In genomic region chr17:43443381-43443780, GRCh38 we compare ENCODE assay signal across 1 cellular context.
TF ChIP-seq lines count a peak whose summit lies in the region.

No MANE protein-coding gene starts in this region.

TF ChIP-seq in HepG2, 621 proteins besides CTCF, POLR2A, EP300 and RAD21:
- TF ChIP-seq ZNF782 (CRISPR knock-in tag; IDR thresholded peaks at IDR 0.05; ENCODE audit: borderline replicate concordance) = no peak
- peak; percentile 41; the same call in 1 of the 2 replicates for TF ChIP-seq ZNF770 (CRISPR knock-in tag; IDR thresholded peaks at IDR 0.05)
